Comparison of ENCODE assay signal across 8 cellular contexts in genomic region chr9:127770905-127771569, GRCh38. TPM values are rescaled to one million over a fixed set of nuclear protein-coding genes. Genes with fewer than 3 reads are reported as not detected.
A peak's percentile ranks its signal among the peaks of the same experiment; 100 is the strongest.
DNase-seq lines count a peak whose midpoint lies in the region; ATAC-seq and FAIRE-seq lines count a peak whose summit lies in the region.

No MANE protein-coding gene starts in this region.

- peak overlapping the region; percentile 49 for H3K4me3 ChIP-seq in mesodermal cell (ENCODE audit: extremely low read depth, insufficient read depth, low read length, poor library complexity, severe bottlenecking)

- no peaks in the 10 kb centered on the region for H3K9me3 ChIP-seq in mesodermal cell (ENCODE audit: control insufficient read depth, low read length)

- FAIRE-seq in endometrium (lab: Jason Lieb, UNC), result peak; percentile 63

- no peak overlapping the region for H3K27ac ChIP-seq in mesodermal cell (ENCODE audit: low read depth, low read length, severe bottlenecking)

- H3K36me3 ChIP-seq in mesodermal cell (ENCODE audit: control insufficient read depth, insufficient read depth, low read length), result peaks cover 7% of the 10 kb centered on the region

- ATAC-seq in GM21367 (IDR thresholded peaks at IDR 0.05; ENCODE audit: unreplicated experiment), result peak; percentile 81

- WGBS in mesodermal cell (ENCODE audit: insufficient coverage in 2 of 2), 2 experiments, result 1 to 2% methylated on average over 30 to 39 of the region's 43 CpGs

- DNase-seq in COLO829 (ENCODE audit: low spot score) (peak; percentile 99), HT1080 (ENCODE audit: low read depth) (peak; percentile 95), NOMO-1 treated with DMSO at 0.1 percent for 48 hours (lab: John Stamatoyannopoulos, UW; ENCODE audit: unreplicated experiment) (peak; percentile 99)
- DNase-seq in activated CD8-positive, alpha-beta memory T cell treated with anti-CD3 and anti-CD28 coated beads, Interleukin-2, amount 50 U/mL, for 24 hours (ENCODE audit: extremely low read depth), result peak; percentile 95
- DNase-seq in stimulated activated CD8-positive, alpha-beta memory T cell treated with anti-CD3 and anti-CD28 coated beads, Interleukin-15, amount 100 ng/mL, for 1 hour (ENCODE audit: low read depth), result peak; percentile 91

- H3K4me1 ChIP-seq in mesodermal cell (ENCODE audit: control insufficient read depth, insufficient read depth, low read length, poor library complexity, severe bottlenecking), result peaks cover 29% of the 10 kb centered on the region

RNA-seq across cellular contexts. Expression of gene SH2D3C, which starts 7.4 kb away (rescaled TPM):
- total RNA-seq in HT1080 (2014; rRNA removed; shearing (Covaris generic)), result not detected in 2 replicates
- 0.02 TPM in 1 of 2 replicates, not detected in the other for polyA plus RNA-seq in HT1080 (2015; cell fraction: cytosol; rRNA removed)
- polyA plus RNA-seq in HT1080 (2015; cell fraction: nucleus; rRNA removed), result not detected in 2 replicates
- 24.8 TPM for polyA plus RNA-seq in mesodermal cell (2013, experiment 1 of 2)
- polyA plus RNA-seq in mesodermal cell (2013, experiment 2 of 2), result 17.4 TPM

RNA-seq across cellular contexts. Expression of gene CDK9, which starts 14.8 kb away (rescaled TPM):
- 49.4 and 73.6 TPM in 2 replicates for total RNA-seq in HT1080 (2014; rRNA removed; shearing (Covaris generic))
- polyA plus RNA-seq in HT1080 (2015; cell fraction: cytosol; rRNA removed), result 78.8 and 84.4 TPM in 2 replicates
- polyA plus RNA-seq in HT1080 (2015; cell fraction: nucleus; rRNA removed), result 107 and 127 TPM in 2 replicates
- 79.5 TPM for polyA plus RNA-seq in mesodermal cell (2013, experiment 1 of 2)
- 66.6 TPM for polyA plus RNA-seq in mesodermal cell (2013, experiment 2 of 2)

RNA-seq across cellular contexts. Expression of gene FPGS, which starts 31.6 kb away (rescaled TPM):
- 84.1 and 87.0 TPM in 2 replicates for total RNA-seq in HT1080 (2014; rRNA removed; shearing (Covaris generic))
- 61.2 and 68.4 TPM in 2 replicates for polyA plus RNA-seq in HT1080 (2015; cell fraction: cytosol; rRNA removed)
- polyA plus RNA-seq in HT1080 (2015; cell fraction: nucleus; rRNA removed), result 96.0 and 104 TPM in 2 replicates
- polyA plus RNA-seq in mesodermal cell (2013, experiment 1 of 2), result 57.4 TPM
- polyA plus RNA-seq in mesodermal cell (2013, experiment 2 of 2), result 48.9 TPM

RNA-seq across cellular contexts. Expression of gene TOR2A, which starts 35.9 kb away (rescaled TPM):
- 20.7 and 27.7 TPM in 2 replicates for total RNA-seq in HT1080 (2014; rRNA removed; shearing (Covaris generic))
- 24.7 and 27.5 TPM in 2 replicates for polyA plus RNA-seq in HT1080 (2015; cell fraction: cytosol; rRNA removed)
- polyA plus RNA-seq in HT1080 (2015; cell fraction: nucleus; rRNA removed), result 18.4 and 20.8 TPM in 2 replicates
- 20.5 TPM for polyA plus RNA-seq in mesodermal cell (2013, experiment 1 of 2)
- polyA plus RNA-seq in mesodermal cell (2013, experiment 2 of 2), result 17.4 TPM

RNA-seq across cellular contexts. Expression of gene TTC16, which starts 55.2 kb away (rescaled TPM):
- not detected in 2 replicates for total RNA-seq in HT1080 (2014; rRNA removed; shearing (Covaris generic))
- polyA plus RNA-seq in HT1080 (2015; cell fraction: cytosol; rRNA removed), result 0.02 TPM in 1 of 2 replicates, not detected in the other
- polyA plus RNA-seq in HT1080 (2015; cell fraction: nucleus; rRNA removed), result 0.10 TPM in 1 of 2 replicates, not detected in the other
- not detected for polyA plus RNA-seq in mesodermal cell (2013, experiment 1 of 2)
- not detected for polyA plus RNA-seq in mesodermal cell (2013, experiment 2 of 2)
